22 cellular contexts compared by ENCODE assay signal in genomic region chr10:1605999-1606940, GRCh38.
DNase-seq lines count a peak whose midpoint lies in the region; ATAC-seq, FAIRE-seq and TF ChIP-seq lines count a peak whose summit lies in the region.
"Had no signal": no experiment of that assay in that cellular context is flagged by ENCODE, and none has a peak within 500 bp of the region (broad histone marks: within the 10 kb centered on the region; RNA-seq: fewer than 3 reads in every experiment).

No MANE protein-coding gene starts in this region.

- H3K4me3 Mint-ChIP-seq in GM23338 (no peak overlapping the region), osteocyte (ENCODE audit: unreplicated experiment) (no peak overlapping the region)
- H3K4me3 Mint-ChIP-seq: CD4-positive, CD25-positive, alpha-beta regulatory T cell had no signal

- no peaks in the 10 kb centered on the region for H3K79me1 ChIP-seq in H1 (ENCODE audit: low read depth, low read length)

- no peak overlapping the region for H3K4me3 ChIP-seq in GM23338
- H3K4me3 ChIP-seq in H1 (ENCODE audit: extremely low read depth in 1 of 4, insufficient read depth in 2 of 4, low read depth in 3 of 4, low read length in 4 of 4): no peak overlapping the region
- H3K4me3 ChIP-seq: K562 had no signal

- H3K9me2 ChIP-seq in GM23338 (ENCODE audit: insufficient read depth): no peaks in the 10 kb centered on the region

- no peak overlapping the region for H3K23ac ChIP-seq in H1 (ENCODE audit: insufficient read length)

- ATAC-seq in GM23338: peak; percentile 38
- ATAC-seq: HepG2, K562, Panc1, SK-N-SH treated with all-trans-retinoic acid at 6 μM for 48 hours had no signal

- H3K9ac ChIP-seq in H1 (replicated peaks in 1 of 4; ENCODE audit: extremely low read depth in 1 of 4, low read depth in 3 of 4, low read length in 3 of 4): no peak overlapping the region

- POLR2A ChIA-PET in H1 (lab: Charles Lee; ENCODE audit: partially characterized antibody): no interaction called here

- peak overlapping the region; percentile 13; the same call in 1 of the 2 replicates for H3K27ac Mint-ChIP-seq in GM23338
- no peak overlapping the region for H3K27ac Mint-ChIP-seq in osteocyte (ENCODE audit: unreplicated experiment)
- H3K27ac Mint-ChIP-seq: CD4-positive, CD25-positive, alpha-beta regulatory T cell had no signal

- H3K4me1 ChIP-seq in GM23338 (ENCODE audit: insufficient read depth) (peaks cover 6% of the 10 kb centered on the region), H1 (replicated peaks in 1 of 4; ENCODE audit: control insufficient read depth in 3 of 4, insufficient read depth in 4 of 4, low read length in 3 of 4) (peaks cover 0 to 8% (median 2%) of the 10 kb centered on the region in 4 experiments; a peak in 5 of 7 replicates)

- H2AFZ ChIP-seq in GM23338 (no peak overlapping the region), H1 (ENCODE audit: low read length) (no peak overlapping the region)

- H4K20me1 ChIP-seq in GM23338 (replicated peaks; ENCODE audit: insufficient read depth) (no peaks in the 10 kb centered on the region; the same call in 1 of the 2 replicates), H1 (replicated peaks in 1 of 2; ENCODE audit: control insufficient read depth in 1 of 2, insufficient read depth in 2 of 2, low read length in 2 of 2) (peaks cover 0 to 6% of the 10 kb centered on the region in 2 experiments)

- no peaks in the 10 kb centered on the region for H3F3A ChIP-seq in GM23338 (replicated peaks; ENCODE audit: low read depth)

- H4K5ac ChIP-seq in H1 (ENCODE audit: insufficient read length, low read depth, low read length): no peak overlapping the region

- H3K36me3 Mint-ChIP-seq in GM23338 (ENCODE audit: low read depth): no peaks in the 10 kb centered on the region
- H3K36me3 Mint-ChIP-seq in osteocyte (ENCODE audit: unreplicated experiment): no peaks in the 10 kb centered on the region
- H3K36me3 Mint-ChIP-seq: CD4-positive, CD25-positive, alpha-beta regulatory T cell had no signal

- H2BK5ac ChIP-seq in H1 (ENCODE audit: low read depth, low read length): no peak overlapping the region

- H2AK5ac ChIP-seq in H1 (ENCODE audit: low read depth, low read length): no peak overlapping the region

- H3K27ac ChIP-seq in GM23338 (ENCODE audit: low read depth) (no peak overlapping the region), H1 (ENCODE audit: low read depth, low read length) (no peak overlapping the region)
- H3K27ac ChIP-seq: HL-60 had no signal

- CTCF ChIA-PET in H1 (lab: Charles Lee; ENCODE audit: partially characterized antibody): interaction anchor here (0.6 kb wide), 1 partner anchor 96 kb away, joined by 3 read pairs; no protein-coding TSS in a partner anchor

- H2BK12ac ChIP-seq in H1 (ENCODE audit: low read depth, low read length): no peak overlapping the region

- H3K9me3 Mint-ChIP-seq in GM23338 (no peaks in the 10 kb centered on the region), osteocyte (ENCODE audit: unreplicated experiment) (no peaks in the 10 kb centered on the region)

- FAIRE-seq in H1 (lab: Jason Lieb, UNC): no peak
- FAIRE-seq: GM12891, HepG2, K562 had no signal

- no peaks in the 10 kb centered on the region for H3K79me2 ChIP-seq in GM23338 (replicated peaks; ENCODE audit: insufficient read depth)
- no peaks in the 10 kb centered on the region for H3K79me2 ChIP-seq in H1 (ENCODE audit: control insufficient read depth in 1 of 2, insufficient read depth in 2 of 2, low read length in 2 of 2)

- H3K4me2 ChIP-seq in GM23338: no peak overlapping the region
- H3K4me2 ChIP-seq in H1 (ENCODE audit: insufficient read depth in 1 of 2, low read depth in 2 of 2, low read length in 2 of 2): no peak overlapping the region

- no peak overlapping the region for H4K91ac ChIP-seq in H1 (replicated peaks; ENCODE audit: insufficient read length, low read length)

- TF ChIP-seq EP300 in H1 (IDR thresholded peaks at IDR 0.05; ENCODE audit: borderline replicate concordance in 1 of 2, low read depth in 2 of 2, low read length in 2 of 2): no peak

- TF ChIP-seq CTCF in GM23338 (conservative IDR thresholded peaks at IDR 0.05; ENCODE audit: low read depth in 2 of 2) (no peak), H1 (IDR thresholded peaks at IDR 0.05; ENCODE audit: control extremely low read depth in 1 of 3, insufficient read depth in 1 of 3, low read depth in 1 of 3, low read length in 3 of 3) (no peak), osteocyte (IDR thresholded peaks at IDR 0.05) (no peak)

- DNase-seq in GM23338 (ENCODE audit: low spot score) (no peak), NCI-H1105 treated with DMSO at 0.1 percent for 48 hours (lab: John Stamatoyannopoulos, UW) (peak; percentile 16), H1 (ENCODE audit: low read depth in 1 of 2, low spot score in 2 of 2) (no peak), osteocyte (ENCODE audit: extremely low spot score, unreplicated experiment) (peak; percentile 56), NCI-H1092 treated with DMSO at 0.1 percent for 48 hours (lab: John Stamatoyannopoulos, UW) (no peak), DMS114 treated with DMSO at 0.1 percent for 48 hours (lab: John Stamatoyannopoulos, UW; ENCODE audit: unreplicated experiment) (no peak)
- no peak for DNase-seq in NK-92 treated with Interleukin-12 subunit alpha and Interleukin-12 subunit beta, amount 100 ng/mL, for 24 hours (lab: John Stamatoyannopoulos, UW)
- DNase-seq: CD4-positive, CD25-positive, alpha-beta regulatory T cell; DMS79 treated with DMSO at 0.1 percent for 48 hours; HCEC 1CT; MM.1S; NCI-H1048; NCI-H1694; NCI-H2107; NCI-H345; NCI-H526 had no signal

- no peak overlapping the region for H3K14ac ChIP-seq in H1 (ENCODE audit: insufficient read length)

- no peak overlapping the region for H2BK120ac ChIP-seq in H1 (replicated peaks; ENCODE audit: low read depth, low read length)

- no peaks in the 10 kb centered on the region for H3K27me3 ChIP-seq in GM23338 (ENCODE audit: insufficient read depth)
- H3K27me3 ChIP-seq in H1 (replicated peaks in 1 of 4; ENCODE audit: control insufficient read depth in 3 of 4, extremely low read depth in 1 of 4, insufficient read depth in 3 of 4, low read length in 3 of 4): peaks cover 0 to 6% (median 4%) of the 10 kb centered on the region in 4 experiments; a peak in 4 of 7 replicates

- no peak overlapping the region for H3K56ac ChIP-seq in H1 (replicated peaks; ENCODE audit: insufficient read length, low read depth, low read length)

- 0 out of 2 replicates have a peak overlapping the region, but pooled peaks have one; percentile 43 for H2BK20ac ChIP-seq in H1 (ENCODE audit: low read length)

- peaks cover 3% of the 10 kb centered on the region for H3K23me2 ChIP-seq in H1 (ENCODE audit: low read depth, low read length)

- no peaks in the 10 kb centered on the region for H3K9me3 ChIP-seq in H1 (ENCODE audit: insufficient read depth in 2 of 2, low read depth in 1 of 2, low read length in 1 of 2)

- no peak for TF ChIP-seq RAD21 in H1 (IDR thresholded peaks at IDR 0.05 in 1 of 2, conservative IDR thresholded peaks at IDR 0.05 in 1 of 2; ENCODE audit: low read depth in 2 of 2, low read length in 2 of 2)

- WGBS in H1 (ENCODE audit: extremely low coverage in 1 of 2, insufficient coverage in 1 of 2, insufficient read length in 1 of 2, insufficient replicate concordance in 2 of 2, low coverage in 1 of 2, low lambda C conversion rate in 2 of 2, missing lambda C conversion rate in 1 of 2), 2 experiments: 81% methylated on average over 14 of the region's 14 CpGs; no CpG with 5 or more reads in 1 of the 2 experiments

- TF ChIP-seq POLR2A in H1 (IDR thresholded peaks at IDR 0.05; ENCODE audit: control extremely low read depth in 1 of 2, low read depth in 2 of 2, low read length in 2 of 2): no peak

- H3K36me3 ChIP-seq in GM23338 (ENCODE audit: insufficient read depth): no peaks in the 10 kb centered on the region
- H3K36me3 ChIP-seq in H1 (ENCODE audit: control insufficient read depth in 2 of 4, insufficient read depth in 4 of 4, low read length in 3 of 4): no peaks in the 10 kb centered on the region

- no peak overlapping the region for H2BK15ac ChIP-seq in H1 (ENCODE audit: low read length)

- H3K18ac ChIP-seq in H1 (ENCODE audit: extremely low read depth, low read length): no peak overlapping the region; the same call in 1 of the 2 replicates

- H3K27me3 Mint-ChIP-seq in GM23338 (ENCODE audit: insufficient read depth, low read depth, poor library complexity) (peaks cover 22% of the 10 kb centered on the region), osteocyte (ENCODE audit: unreplicated experiment) (peaks cover 7% of the 10 kb centered on the region)

- H3K4ac ChIP-seq in H1 (replicated peaks; ENCODE audit: insufficient read length, low read depth, low read length): no peak overlapping the region

- peaks cover 37% of the 10 kb centered on the region for H3K4me1 Mint-ChIP-seq in GM23338
- peaks cover 18% of the 10 kb centered on the region for H3K4me1 Mint-ChIP-seq in osteocyte (ENCODE audit: unreplicated experiment)

- H4K8ac ChIP-seq in H1 (ENCODE audit: extremely low read depth, insufficient read depth, low read length): peak overlapping the region; percentile 43; the same call in 1 of the 2 replicates

TF ChIP-seq in GM23338, 12 proteins besides CTCF, POLR2A, EP300 and RAD21 (continues in another document):
- TF ChIP-seq ETS1 (IDR thresholded peaks at IDR 0.05) (no peak), CREB1 (CRISPR knock-in tag; IDR thresholded peaks at IDR 0.05; ENCODE audit: low read depth) (no peak), EZH2 (IDR thresholded peaks at IDR 0.05; ENCODE audit: low read depth, unreplicated experiment) (no peak)

TF ChIP-seq in H1, 55 proteins besides CTCF, POLR2A, EP300 and RAD21:
- no peak for TF ChIP-seq BCL11A (IDR thresholded peaks at IDR 0.05; ENCODE audit: low read depth in 2 of 2, low read length in 2 of 2)
- TF ChIP-seq SRF (IDR thresholded peaks at IDR 0.05; ENCODE audit: low read depth, low read length): peak; percentile 69
TF ChIP-seq in H1: peak in this region for 1.

Comparison
In these comparisons a context has a peak if more than half of its experiments do, and no peak if none do; other contexts are left out.
1. DNase-seq: peak in NCI-H1105 treated with DMSO at 0.1 percent for 48 hours (single experiment) and osteocyte (single experiment); none in GM23338 (single experiment), H1 (0 of 2), NK-92 treated with Interleukin-12 subunit alpha and Interleukin-12 subunit beta, amount 100 ng/mL, for 24 hours (single experiment), NCI-H1092 treated with DMSO at 0.1 percent for 48 hours (single experiment) and DMS114 treated with DMSO at 0.1 percent for 48 hours (single experiment).